In the genomic region with DNA sequence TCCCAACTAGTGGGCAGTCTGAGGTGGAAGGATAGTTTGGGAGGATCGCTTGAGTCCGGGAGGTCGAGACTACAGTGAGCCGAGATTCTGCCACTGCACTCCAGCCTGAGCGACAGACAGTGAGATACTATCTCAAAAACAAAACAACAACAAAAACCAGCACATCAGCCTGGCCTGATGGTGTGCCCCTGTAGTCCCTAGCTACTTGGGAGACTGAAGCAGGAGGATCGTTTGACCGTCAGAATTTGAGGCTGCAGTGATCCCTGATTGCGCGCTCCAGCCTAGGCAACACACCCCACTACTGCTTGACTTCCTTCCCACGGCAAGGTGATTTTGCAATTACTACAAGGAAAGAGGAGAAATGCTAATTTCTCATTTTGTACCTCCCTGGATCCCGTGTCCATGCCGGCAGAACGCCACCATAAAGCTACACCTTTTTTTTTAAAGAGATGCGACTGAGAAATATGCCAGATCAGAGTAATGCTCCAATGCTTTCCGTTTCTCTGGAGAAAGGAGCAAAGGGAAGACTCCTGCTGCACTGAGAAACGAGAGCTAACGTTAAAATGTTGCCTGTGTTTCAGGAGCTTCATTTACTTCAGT, we compare ENCODE assay signal across 8 cellular contexts. TPM values are rescaled to one million over a fixed set of nuclear protein-coding genes. Genes with fewer than 3 reads are reported as not detected.
DNase-seq lines count a peak whose midpoint lies in the region; ATAC-seq and TF ChIP-seq lines count a peak whose summit lies in the region.

No MANE protein-coding gene starts in this region.

- H2BK120ac ChIP-seq in mesendoderm (ENCODE audit: low read depth, low read length) = no peak overlapping the region

- H3K23ac ChIP-seq in mesendoderm (ENCODE audit: low read length) = peak overlapping the region; percentile 72

- DNase-seq in NCI-H748 (lab: John Stamatoyannopoulos, UW; ENCODE audit: unreplicated experiment) (peak; percentile 52), NCI-H748 treated with DMSO at 0.1 percent for 48 hours (lab: John Stamatoyannopoulos, UW) (no peak), RPMI7951 (ENCODE audit: low read depth) (peak; percentile 24), ecto neural progenitor cell (ENCODE audit: low spot score) (peak; percentile 50), mesendoderm (peak; percentile 75), upper lobe of right lung (no peak), NCI-H1105 (lab: John Stamatoyannopoulos, UW) (no peak)

- no peak overlapping the region for H2BK5ac ChIP-seq in mesendoderm (ENCODE audit: low read length)

- H3K4me3 ChIP-seq in mesendoderm (ENCODE audit: low read length) (peak overlapping the region; percentile 13), upper lobe of right lung (peak overlapping the region; percentile 66)

- H4K8ac ChIP-seq in mesendoderm (ENCODE audit: low read depth, low read length) = no peak overlapping the region

- H3K4me1 ChIP-seq in mesendoderm (ENCODE audit: control insufficient read depth, low read depth, low read length) = peaks cover 2% of the 10 kb centered on the region
- peaks cover 20% of the 10 kb centered on the region for H3K4me1 ChIP-seq in upper lobe of right lung

- H3K56ac ChIP-seq in mesendoderm (ENCODE audit: low read length) = peak overlapping the region; percentile 63

- no peaks in the 10 kb centered on the region for H3K36me3 ChIP-seq in mesendoderm (ENCODE audit: control insufficient read depth, insufficient read depth, low read length)
- H3K36me3 ChIP-seq in upper lobe of right lung = peaks cover 1% of the 10 kb centered on the region

- TF ChIP-seq CTCF in upper lobe of right lung (IDR thresholded peaks at IDR 0.05) = no peak

- H3K9ac ChIP-seq in mesendoderm (ENCODE audit: low read length) = peak overlapping the region; percentile 53

- no peak overlapping the region for H4K5ac ChIP-seq in mesendoderm (ENCODE audit: low read length)

- H3K9me3 ChIP-seq in upper lobe of right lung = no peaks in the 10 kb centered on the region

- H3K27me3 ChIP-seq in mesendoderm (ENCODE audit: insufficient read depth, low read length, poor library complexity) (no peaks in the 10 kb centered on the region), upper lobe of right lung (no peaks in the 10 kb centered on the region)

- no peak overlapping the region for H3K27ac ChIP-seq in mesendoderm (ENCODE audit: low read depth, low read length)
- peak overlapping the region; percentile 92 for H3K27ac ChIP-seq in upper lobe of right lung

- no CpG with 5 or more reads among the region's 17 CpGs for WGBS in mesendoderm (ENCODE audit: extremely low coverage, insufficient coverage, low lambda C conversion rate)

- ATAC-seq in HG02759 (IDR thresholded peaks at IDR 0.05; ENCODE audit: unreplicated experiment) = peak; percentile 9
- ATAC-seq in upper lobe of right lung = peak; percentile 59

- H2AK5ac ChIP-seq in mesendoderm (ENCODE audit: low read length) = no peak overlapping the region

- H3K79me1 ChIP-seq in mesendoderm (ENCODE audit: low read length) = peaks cover 9% of the 10 kb centered on the region

- H3K79me2 ChIP-seq in mesendoderm (ENCODE audit: control insufficient read depth, insufficient read depth, low read length) = peaks cover 22% of the 10 kb centered on the region

- H3K4ac ChIP-seq in mesendoderm (ENCODE audit: low read depth, low read length) = no peak overlapping the region

- no peak overlapping the region for H3K18ac ChIP-seq in mesendoderm (ENCODE audit: low read length)

- H3K4me2 ChIP-seq in mesendoderm (ENCODE audit: low read length) = peak overlapping the region; percentile 27

- no peak overlapping the region for H2BK15ac ChIP-seq in mesendoderm (replicated peaks; ENCODE audit: low read depth)

- intact Hi-C loops in upper lobe of right lung (cut with DNase I) = no loop called here

RNA-seq across cellular contexts. Expression of a gene that starts 0.7 kb away (rescaled TPM):
- total RNA-seq in RPMI7951 (2014; rRNA removed; shearing (Covaris generic)) = 75.8 and 90.2 TPM in 2 replicates
- 99.3 TPM for polyA plus RNA-seq in mesendoderm (2013, experiment 1 of 2)
- polyA plus RNA-seq in mesendoderm (2013, experiment 2 of 2) = 96.9 TPM
- total RNA-seq in upper lobe of right lung = 72.6 TPM

Comparison
In these comparisons a context has a peak if more than half of its experiments do, and no peak if none do; other contexts are left out.
1. DNase-seq: peak in NCI-H748 (single experiment), RPMI7951 (single experiment), ecto neural progenitor cell (single experiment) and mesendoderm (single experiment); none in NCI-H748 treated with DMSO at 0.1 percent for 48 hours (single experiment), upper lobe of right lung (single experiment) and NCI-H1105 (single experiment).